ENCODE assay signal across 2 cellular contexts in the genomic region with DNA sequence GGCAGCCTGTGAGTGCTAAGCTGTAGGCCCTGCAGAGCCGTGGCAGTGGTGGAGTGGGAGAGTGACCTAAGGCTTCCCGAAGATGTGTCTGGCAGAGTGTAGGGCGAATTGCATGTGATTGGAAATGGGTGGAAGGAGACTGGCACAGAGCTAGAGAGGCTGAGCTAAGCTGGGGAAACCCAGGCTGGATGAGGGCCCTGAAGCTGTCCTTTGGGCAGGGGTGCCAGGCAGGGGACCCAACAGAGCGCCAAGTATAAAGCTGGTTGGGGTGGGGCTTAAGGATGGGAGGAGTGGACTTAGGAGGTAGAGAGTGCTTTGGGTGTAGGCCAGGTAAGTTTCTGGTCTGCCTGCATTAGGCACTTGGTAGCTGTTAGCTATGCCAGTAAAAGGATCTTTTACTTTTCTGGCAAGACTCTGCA.
TF ChIP-seq lines count a peak whose summit lies in the region.

No MANE protein-coding gene starts in this region.

TF ChIP-seq in IMR-90, 13 proteins besides CTCF, POLR2A, EP300 and RAD21:
- TF ChIP-seq BHLHE40 (IDR thresholded peaks at IDR 0.05; ENCODE audit: low read depth, low read length) (no peak), RFX5 (IDR thresholded peaks at IDR 0.05; ENCODE audit: low read depth, low read length) (no peak), MAZ (IDR thresholded peaks at IDR 0.05; ENCODE audit: borderline replicate concordance, low read depth, low read length) (no peak), CHD1 (IDR thresholded peaks at IDR 0.05; ENCODE audit: low read depth, low read length) (no peak), MAFK (IDR thresholded peaks at IDR 0.05; ENCODE audit: low read depth, low read length) (no peak), FOS (IDR thresholded peaks at IDR 0.05; ENCODE audit: low read depth, low read length) (no peak), NFE2L2 (IDR thresholded peaks at IDR 0.05; ENCODE audit: low read depth, low read length) (no peak), CEBPB (IDR thresholded peaks at IDR 0.05; ENCODE audit: low read depth, low read length) (no peak), MXI1 (IDR thresholded peaks at IDR 0.05; ENCODE audit: borderline replicate concordance, low read depth, low read length) (no peak), USF2 (IDR thresholded peaks at IDR 0.05; ENCODE audit: low read depth, low read length) (no peak), RCOR1 (IDR thresholded peaks at IDR 0.05; ENCODE audit: insufficient replicate concordance, low read length) (no peak), SMC3 (IDR thresholded peaks at IDR 0.05; ENCODE audit: low read depth, low read length) (no peak)
- TF ChIP-seq, protein P1, sequence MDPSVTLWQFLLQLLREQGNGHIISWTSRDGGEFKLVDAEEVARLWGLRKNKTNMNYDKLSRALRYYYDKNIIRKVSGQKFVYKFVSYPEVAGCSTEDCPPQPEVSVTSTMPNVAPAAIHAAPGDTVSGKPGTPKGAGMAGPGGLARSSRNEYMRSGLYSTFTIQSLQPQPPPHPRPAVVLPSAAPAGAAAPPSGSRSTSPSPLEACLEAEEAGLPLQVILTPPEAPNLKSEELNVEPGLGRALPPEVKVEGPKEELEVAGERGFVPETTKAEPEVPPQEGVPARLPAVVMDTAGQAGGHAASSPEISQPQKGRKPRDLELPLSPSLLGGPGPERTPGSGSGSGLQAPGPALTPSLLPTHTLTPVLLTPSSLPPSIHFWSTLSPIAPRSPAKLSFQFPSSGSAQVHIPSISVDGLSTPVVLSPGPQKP (IDR thresholded peaks at IDR 0.05; ENCODE audit: borderline replicate concordance, low read depth, low read length), result no peak

TF ChIP-seq in H1, 55 proteins besides CTCF, POLR2A, EP300 and RAD21:
- no peak for TF ChIP-seq BACH1 (IDR thresholded peaks at IDR 0.05; ENCODE audit: low read length)
- no peak for TF ChIP-seq TAF7 (optimal IDR thresholded peaks at IDR 0.05; ENCODE audit: borderline replicate concordance, low read depth, low read length)
- TF ChIP-seq GABPA (IDR thresholded peaks at IDR 0.05; ENCODE audit: borderline replicate concordance, insufficient read depth, low read length), result no peak
- TF ChIP-seq CBX8 (IDR thresholded peaks at IDR 0.05; ENCODE audit: borderline replicate concordance, low read depth, low read length), result no peak
- no peak for TF ChIP-seq SP2 (IDR thresholded peaks at IDR 0.05; ENCODE audit: low read length)
- no peak for TF ChIP-seq POLR2AphosphoS5 (IDR thresholded peaks at IDR 0.05; ENCODE audit: low read depth, low read length)
